In the genomic region with DNA sequence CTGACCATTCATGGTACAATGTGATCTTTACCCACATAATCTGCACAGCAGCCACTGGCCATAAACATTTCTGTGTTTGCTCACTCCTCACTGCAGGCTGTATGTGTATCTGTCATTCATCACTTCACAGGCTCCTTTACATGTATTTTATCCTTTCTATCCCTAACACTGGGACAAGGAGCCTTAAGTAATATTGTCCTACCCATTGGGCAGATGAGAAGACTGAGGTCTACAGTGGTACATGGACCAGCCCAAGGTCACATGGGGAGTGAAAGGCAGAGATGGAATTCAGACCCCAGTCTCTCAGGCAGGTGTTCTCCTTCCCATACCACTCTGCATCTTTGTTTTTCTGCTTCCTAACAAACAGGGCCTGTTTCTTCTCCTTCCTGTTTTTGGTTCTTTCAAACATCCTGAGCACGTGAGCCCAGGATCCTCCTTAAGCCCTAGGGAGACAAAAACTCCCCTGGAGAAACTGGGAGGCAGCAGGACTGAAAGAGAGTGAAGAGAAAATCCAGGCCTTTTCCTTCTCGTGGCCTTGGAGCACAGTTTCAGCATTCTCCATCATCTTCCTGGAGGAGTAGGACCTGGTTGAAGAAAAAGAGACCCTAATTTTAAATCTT, we compare ENCODE assay signal across 19 cellular contexts.
DNase-seq lines count a peak whose midpoint lies in the region; ATAC-seq, FAIRE-seq and TF ChIP-seq lines count a peak whose summit lies in the region.
"Had no signal": no experiment of that assay in that cellular context is flagged by ENCODE, and none has a peak within 500 bp of the region (broad histone marks: within the 10 kb centered on the region; RNA-seq: fewer than 3 reads in every experiment).

No MANE protein-coding gene starts in this region.

- no peaks in the 10 kb centered on the region for H3K36me3 ChIP-seq in HepG2 (replicated peaks in 1 of 2; ENCODE audit: control insufficient read depth in 1 of 2, insufficient read depth in 2 of 2, low read length in 2 of 2)
- no peaks in the 10 kb centered on the region for H3K36me3 ChIP-seq in right lobe of liver
- H3K36me3 ChIP-seq in hepatocyte (replicated peaks; ENCODE audit: insufficient read depth, low read depth) = no peaks in the 10 kb centered on the region
- no peaks in the 10 kb centered on the region for H3K36me3 ChIP-seq in parathyroid adenoma (ENCODE audit: control insufficient read depth, insufficient read depth, low read length)
- H3K36me3 ChIP-seq: HAP-1 had no signal

- H3K4me3 ChIP-seq in HepG2 (replicated peaks in 1 of 3; ENCODE audit: insufficient read depth in 1 of 3, low read depth in 2 of 3, low read length in 3 of 3) = no peak overlapping the region
- H3K4me3 ChIP-seq in right lobe of liver = no peak overlapping the region
- no peak overlapping the region for H3K4me3 ChIP-seq in hepatocyte
- H3K4me3 ChIP-seq in parathyroid adenoma (ENCODE audit: low read depth, low read length) = no peak overlapping the region
- H3K4me3 ChIP-seq: A549, HAP-1 had no signal

- CTCF ChIA-PET in HepG2 (lab: Yijun Ruan, JAX; ENCODE audit: low intra/inter-chr PET ratio, low total read pairs) = no interaction called here
- CTCF ChIA-PET in activated CD4-positive, alpha-beta T cell treated with anti-CD3 and anti-CD28 coated beads, Interleukin-2, amount 10 ng/mL, durations not matched to agents 7 days and 5 days (lab: Charles Lee) = no interaction called here

- H3K4me1 ChIP-seq in HepG2 (ENCODE audit: insufficient read depth, low read length) (peaks cover 18% of the 10 kb centered on the region), right lobe of liver (no peaks in the 10 kb centered on the region), hepatocyte (ENCODE audit: insufficient read depth) (peaks cover 22% of the 10 kb centered on the region), parathyroid adenoma (peaks cover 24% of the 10 kb centered on the region)
- H3K4me1 ChIP-seq: A549, HAP-1 had no signal

- POLR2A ChIA-PET in HepG2 (lab: Yijun Ruan, JAX) = no interaction called here
- POLR2A ChIA-PET in activated CD4-positive, alpha-beta T cell treated with anti-CD3 and anti-CD28 coated beads, Interleukin-2, amount 10 ng/mL, durations not matched to agents 7 days and 5 days (lab: Charles Lee) = no interaction called here

- H3K27ac Mint-ChIP-seq in activated CD4-positive, alpha-beta T cell treated with anti-CD3 and anti-CD28 coated beads, Interleukin-2, amount 10 ng/mL, durations not matched to agents 7 days and 5 days = no peak overlapping the region
- H3K27ac Mint-ChIP-seq: CD4-positive, alpha-beta T cell; IgD-negative memory B cell had no signal

- no peaks in the 10 kb centered on the region for H3K27me3 ChIP-seq in HepG2 (ENCODE audit: control insufficient read depth in 1 of 2, insufficient read depth in 2 of 2, low read length in 2 of 2)
- no peaks in the 10 kb centered on the region for H3K27me3 ChIP-seq in right lobe of liver
- H3K27me3 ChIP-seq in hepatocyte = no peaks in the 10 kb centered on the region
- H3K27me3 ChIP-seq in parathyroid adenoma (ENCODE audit: control insufficient read depth, insufficient read depth, low read length) = no peaks in the 10 kb centered on the region

- H3K36me3 Mint-ChIP-seq in activated CD4-positive, alpha-beta T cell treated with anti-CD3 and anti-CD28 coated beads, Interleukin-2, amount 10 ng/mL, durations not matched to agents 7 days and 5 days (ENCODE audit: low read depth) = no peaks in the 10 kb centered on the region
- H3K36me3 Mint-ChIP-seq: IgD-negative memory B cell had no signal

- H3K27ac ChIP-seq in HepG2 (ENCODE audit: extremely low read length, insufficient read depth, low read length) (no peak overlapping the region), right lobe of liver (no peak overlapping the region), hepatocyte (peak overlapping the region; percentile 42), parathyroid adenoma (peak overlapping the region; percentile 7)
- H3K27ac ChIP-seq: 22Rv1, A549, C4-2B, HL-60 had no signal

- 7% methylated on average over 2 of the region's 2 CpGs for WGBS in HepG2 (ENCODE audit: low lambda C conversion rate)
- WGBS in right lobe of liver (ENCODE audit: insufficient coverage, low coverage, low lambda C conversion rate, missing lambda C conversion rate) = 29% methylated on average over 2 of the region's 2 CpGs
- 63% methylated on average over 2 of the region's 2 CpGs for WGBS in hepatocyte (ENCODE audit: low lambda C conversion rate, missing lambda C conversion rate)

- ATAC-seq in HepG2 (no peak), right lobe of liver (no peak), GM18520 (IDR thresholded peaks at IDR 0.05; ENCODE audit: unreplicated experiment) (no peak)

- no peak overlapping the region for H3K4me2 ChIP-seq in HepG2 (ENCODE audit: low read depth, low read length)
- no peak overlapping the region for H3K4me2 ChIP-seq in hepatocyte
- no peak overlapping the region for H3K4me2 ChIP-seq in parathyroid adenoma (ENCODE audit: low read length)
- H3K4me2 ChIP-seq: A549 had no signal

- H3K9ac ChIP-seq in HepG2 (ENCODE audit: insufficient read depth, low read depth, low read length) (no peak overlapping the region), parathyroid adenoma (no peak overlapping the region)

- no peak for FAIRE-seq in HepG2 (lab: Jason Lieb, UNC)
- FAIRE-seq: A549, GM19239 had no signal

- no peaks in the 10 kb centered on the region for H3K4me1 Mint-ChIP-seq in activated CD4-positive, alpha-beta T cell treated with anti-CD3 and anti-CD28 coated beads, Interleukin-2, amount 10 ng/mL, durations not matched to agents 7 days and 5 days
- H3K4me1 Mint-ChIP-seq: IgD-negative memory B cell had no signal

- TF ChIP-seq CTCF in HepG2 (CRISPR knock-in tag; IDR thresholded peaks at IDR 0.05) (no peak), right lobe of liver (IDR thresholded peaks at IDR 0.05) (no peak), hepatocyte (IDR thresholded peaks at IDR 0.05; ENCODE audit: poor library complexity) (no peak), parathyroid adenoma (IDR thresholded peaks at IDR 0.05) (no peak)

- peaks cover 2% of the 10 kb centered on the region for H3K9me3 Mint-ChIP-seq in activated CD4-positive, alpha-beta T cell treated with anti-CD3 and anti-CD28 coated beads, Interleukin-2, amount 10 ng/mL, durations not matched to agents 7 days and 5 days
- H3K9me3 Mint-ChIP-seq: CD4-positive, alpha-beta T cell had no signal

- no peaks in the 10 kb centered on the region for H3K27me3 Mint-ChIP-seq in activated CD4-positive, alpha-beta T cell treated with anti-CD3 and anti-CD28 coated beads, Interleukin-2, amount 10 ng/mL, durations not matched to agents 7 days and 5 days
- H3K27me3 Mint-ChIP-seq: IgD-negative memory B cell had no signal

- DNase-seq in HepG2 (ENCODE audit: low spot score) = no peak
- DNase-seq in right lobe of liver = no peak
- no peak for DNase-seq in hepatocyte (ENCODE audit: low spot score)
- DNase-seq in medulla oblongata (ENCODE audit: extremely low spot score) = no peak
- DNase-seq in activated CD4-positive, alpha-beta T cell treated with anti-CD3 and anti-CD28 coated beads, Interleukin-2, amount 10 ng/mL, durations not matched to agents 7 days and 5 days = no peak
- DNase-seq: AML-193; CD4-positive, alpha-beta T cell; DMS153; DMS79; GF-D8 had no signal

- TF ChIP-seq RAD21 in HepG2 (CRISPR knock-in tag; IDR thresholded peaks at IDR 0.05) = no peak

- BruUV-seq in HepG2 (replicated peaks; lab: Mats Ljungman, UMichigan) = no TSS peak

- in situ Hi-C loops in HepG2 (cut with HindIII; ENCODE audit: extremely low pct_ligation_motif_present, low pct_unique_long_range_greater_than_20kb) = no loop called here

- H2AFZ ChIP-seq in HepG2 (ENCODE audit: low read length) = no peak overlapping the region
- no peak overlapping the region for H2AFZ ChIP-seq in hepatocyte
- peak overlapping the region; percentile 2 for H2AFZ ChIP-seq in parathyroid adenoma

- TF ChIP-seq EP300 in HepG2 (IDR thresholded peaks at IDR 0.05; ENCODE audit: low read depth in 2 of 2, low read length in 2 of 2) = no peak
- no peak for TF ChIP-seq EP300 in HepG2 (CRISPR knock-in tag; IDR thresholded peaks at IDR 0.05; ENCODE audit: borderline replicate concordance)

- no peak for TF ChIP-seq POLR2A in HepG2 (IDR thresholded peaks at IDR 0.05; ENCODE audit: insufficient read depth in 1 of 2, low read depth in 2 of 2, low read length in 2 of 2)
- TF ChIP-seq POLR2A in right lobe of liver (IDR thresholded peaks at IDR 0.05) = no peak

- H4K20me1 ChIP-seq in HepG2 (ENCODE audit: insufficient read depth, low read length) (no peaks in the 10 kb centered on the region), hepatocyte (ENCODE audit: insufficient read depth, poor library complexity, severe bottlenecking) (no peaks in the 10 kb centered on the region)

- H3K9me3 ChIP-seq in HepG2 (ENCODE audit: low read length) (no peaks in the 10 kb centered on the region), right lobe of liver (no peaks in the 10 kb centered on the region), hepatocyte (ENCODE audit: low read depth) (no peaks in the 10 kb centered on the region), parathyroid adenoma (ENCODE audit: control insufficient read depth, low read length) (no peaks in the 10 kb centered on the region)
- H3K9me3 ChIP-seq: A549, HAP-1 had no signal

- H3K4me3 Mint-ChIP-seq in activated CD4-positive, alpha-beta T cell treated with anti-CD3 and anti-CD28 coated beads, Interleukin-2, amount 10 ng/mL, durations not matched to agents 7 days and 5 days = no peak overlapping the region
- H3K4me3 Mint-ChIP-seq: CD4-positive, alpha-beta T cell had no signal

- no peaks in the 10 kb centered on the region for H3K9me2 ChIP-seq in hepatocyte (replicated peaks; ENCODE audit: insufficient read depth)

- intact Hi-C loops in HepG2 (cut with micrococcal nuclease; ENCODE audit: unreplicated experiment) = no loop called here
- intact Hi-C loops in right lobe of liver (cut with DNase I) = no loop called here

- H3K79me2 ChIP-seq in HepG2 (ENCODE audit: insufficient read depth, low read length) (no peaks in the 10 kb centered on the region), hepatocyte (no peaks in the 10 kb centered on the region), parathyroid adenoma (no peaks in the 10 kb centered on the region)

TF ChIP-seq in HepG2, 621 proteins besides CTCF, POLR2A, EP300 and RAD21:
- TF ChIP-seq, protein P1, sequence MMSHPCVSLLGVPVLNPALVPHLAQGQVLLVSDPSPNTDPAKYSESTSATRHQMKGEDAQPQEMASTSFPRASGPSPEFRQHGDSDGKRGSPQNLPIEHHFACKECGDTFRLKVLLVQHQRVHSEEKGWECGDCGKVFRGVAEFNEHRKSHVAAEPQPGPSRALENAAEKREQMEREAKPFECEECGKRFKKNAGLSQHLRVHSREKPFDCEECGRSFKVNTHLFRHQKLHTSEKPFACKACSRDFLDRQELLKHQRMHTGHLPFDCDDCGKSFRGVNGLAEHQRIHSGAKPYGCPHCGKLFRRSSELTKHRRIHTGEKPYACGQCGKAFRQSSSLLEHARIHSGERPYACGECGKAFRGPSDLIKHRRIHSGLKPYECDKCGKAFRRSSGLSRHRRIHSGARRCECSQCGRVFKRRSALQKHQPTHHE (CRISPR knock-in tag; IDR thresholded peaks at IDR 0.05; ENCODE audit: borderline replicate concordance) = no peak
- no peak for TF ChIP-seq KMT2A (CRISPR knock-in tag; IDR thresholded peaks at IDR 0.05)
- TF ChIP-seq BHLHE40 (IDR thresholded peaks at IDR 0.05; ENCODE audit: low read length) = no peak
- peak; percentile 57; the same call in 1 of the 2 replicates for TF ChIP-seq ZNF629 (CRISPR knock-in tag; conservative IDR thresholded peaks at IDR 0.05)

Comparison
In these comparisons a context has a peak if more than half of its experiments do, and no peak if none do; other contexts are left out.
1. H3K27ac ChIP-seq: peak in hepatocyte (single experiment) and parathyroid adenoma (single experiment); none in HepG2 (single experiment) and right lobe of liver (0 of 3).